Comparison of ENCODE assay signal across 1 cellular context in genomic region chr22:41620646-41621098, GRCh38.
TF ChIP-seq lines count a peak whose summit lies in the region.

Gene DESI1, minus strand, starts transcription at chr22:41621043. Its CDS starts 204 bp downstream, at chr22:41620839.

TF ChIP-seq in K562, 482 proteins besides CTCF, POLR2A, EP300 and RAD21 (continued from another document and continues in another):
- no peak for TF ChIP-seq CHAMP1 (IDR thresholded peaks at IDR 0.05)
- no peak for TF ChIP-seq HDAC2 (IDR thresholded peaks at IDR 0.05)
- TF ChIP-seq KDM5B (IDR thresholded peaks at IDR 0.05; ENCODE audit: insufficient replicate concordance, low read depth, low read length) = peak; percentile 59
- no peak for TF ChIP-seq MXI1 (IDR thresholded peaks at IDR 0.05; ENCODE audit: low read depth, low read length)
- no peak for TF ChIP-seq NFATC3 (IDR thresholded peaks at IDR 0.05)
- TF ChIP-seq HNRNPL (IDR thresholded peaks at IDR 0.05; ENCODE audit: low read depth, low read length) = 0 out of 2 replicates have a peak, but pooled peaks have one; percentile 22
- no peak for TF ChIP-seq ZNF551 (CRISPR knock-in tag; IDR thresholded peaks at IDR 0.05)
- no peak for TF ChIP-seq BRCA1 (IDR thresholded peaks at IDR 0.05)
- TF ChIP-seq BRCA1 (CRISPR knock-in tag; IDR thresholded peaks at IDR 0.05) = no peak
- TF ChIP-seq ARID2 (IDR thresholded peaks at IDR 0.05) = no peak
- TF ChIP-seq BDP1 (IDR thresholded peaks at IDR 0.05; ENCODE audit: insufficient read depth, insufficient read length) = no peak
- no peak for TF ChIP-seq ZNF354B (CRISPR knock-in tag; IDR thresholded peaks at IDR 0.05)
- peak; percentile 41 to 61; a peak in 3 of 4 replicates for TF ChIP-seq MAZ (CRISPR knock-in tag; conservative IDR thresholded peaks at IDR 0.05 in 1 of 2, IDR thresholded peaks at IDR 0.05 in 1 of 2)
- TF ChIP-seq HNRNPLL (IDR thresholded peaks at IDR 0.05; ENCODE audit: low read depth, low read length, poor library complexity, severe bottlenecking) = no peak
- TF ChIP-seq POLR2AphosphoS5 (IDR thresholded peaks at IDR 0.05; ENCODE audit: control insufficient read depth, insufficient read depth, low read depth, low read length) = peak; percentile 67
- TF ChIP-seq OTX1 (CRISPR knock-in tag; IDR thresholded peaks at IDR 0.05) = no peak
- TF ChIP-seq KAT7 (CRISPR knock-in tag; IDR thresholded peaks at IDR 0.05; ENCODE audit: borderline replicate concordance) = no peak
- no peak for TF ChIP-seq TARDBP (IDR thresholded peaks at IDR 0.05)
- TF ChIP-seq ETS1 (conservative IDR thresholded peaks at IDR 0.05; ENCODE audit: control insufficient read depth, low read depth, low read length) = no peak; the same call in 1 of the 2 replicates
- no peak for TF ChIP-seq YBX1 (IDR thresholded peaks at IDR 0.05)
- TF ChIP-seq PHF8 (IDR thresholded peaks at IDR 0.05; ENCODE audit: borderline replicate concordance, low read length) = peak; percentile 59; the same call in 1 of the 2 replicates
- no peak for TF ChIP-seq JUN (IDR thresholded peaks at IDR 0.05; ENCODE audit: borderline replicate concordance, low read depth, low read length)
- TF ChIP-seq JUN (CRISPR knock-in tag; IDR thresholded peaks at IDR 0.05; ENCODE audit: borderline replicate concordance) = 0 out of 2 replicates have a peak, but pooled peaks have one; percentile 77
- no peak for TF ChIP-seq C11orf30 (IDR thresholded peaks at IDR 0.05; ENCODE audit: low read depth)
- TF ChIP-seq ZNF592 (IDR thresholded peaks at IDR 0.05) = no peak
- TF ChIP-seq TSHZ1 (CRISPR knock-in tag; IDR thresholded peaks at IDR 0.05) = no peak
- TF ChIP-seq CBX1 (IDR thresholded peaks at IDR 0.05; ENCODE audit: low read depth) = peak; percentile 22; the same call in 1 of the 2 replicates
- no peak for TF ChIP-seq USF2 (CRISPR knock-in tag; IDR thresholded peaks at IDR 0.05)
- TF ChIP-seq HCFC1 (IDR thresholded peaks at IDR 0.05; ENCODE audit: low read depth, low read length) = no peak
- TF ChIP-seq TFAM (CRISPR knock-in tag; conservative IDR thresholded peaks at IDR 0.05) = no peak
- TF ChIP-seq CXXC5 (CRISPR knock-in tag; IDR thresholded peaks at IDR 0.05) = no peak
- TF ChIP-seq PRPF4 (IDR thresholded peaks at IDR 0.05; ENCODE audit: insufficient read depth, low read depth, low read length, poor library complexity, severe bottlenecking) = peak; percentile 39
- TF ChIP-seq ZNF766 (CRISPR knock-in tag; conservative IDR thresholded peaks at IDR 0.05) = no peak
- no peak for TF ChIP-seq ZNF121 (CRISPR knock-in tag; conservative IDR thresholded peaks at IDR 0.05)
- no peak for TF ChIP-seq RUNX1 (IDR thresholded peaks at IDR 0.05; ENCODE audit: low read depth)
- no peak; the same call in 1 of the 2 replicates for TF ChIP-seq MAX (CRISPR knock-in tag; IDR thresholded peaks at IDR 0.05)
- TF ChIP-seq BCOR (IDR thresholded peaks at IDR 0.05) = no peak
- TF ChIP-seq ARHGAP35 (IDR thresholded peaks at IDR 0.05; ENCODE audit: partially characterized antibody) = no peak
- no peak for TF ChIP-seq SMARCE1 (IDR thresholded peaks at IDR 0.05)
- no peak for TF ChIP-seq ZNF184 (CRISPR knock-in tag; IDR thresholded peaks at IDR 0.05)
- TF ChIP-seq E2F6 (IDR thresholded peaks at IDR 0.05; ENCODE audit: borderline replicate concordance in 1 of 2, extremely low read depth in 1 of 2, insufficient read depth in 1 of 2, insufficient read length in 1 of 2, low read depth in 1 of 2, low read length in 1 of 2, poor library complexity in 1 of 2, severe bottlenecking in 1 of 2) = peak in 1 of 2 experiments; percentile 31
- no peak; a peak in 1 of 4 replicates for TF ChIP-seq SRF (CRISPR knock-in tag; IDR thresholded peaks at IDR 0.05)
- no peak for TF ChIP-seq USF1 (CRISPR knock-in tag; IDR thresholded peaks at IDR 0.05)
- no peak for TF ChIP-seq ZNF507 (tag; conservative IDR thresholded peaks at IDR 0.05)
- no peak for TF ChIP-seq PYGO2 (tag; IDR thresholded peaks at IDR 0.05)
- TF ChIP-seq ETS2 (tag; IDR thresholded peaks at IDR 0.05; ENCODE audit: borderline replicate concordance, poor library complexity, severe bottlenecking) = no peak
- TF ChIP-seq MYBL2 (IDR thresholded peaks at IDR 0.05; ENCODE audit: low read depth) = no peak
- TF ChIP-seq MYBL2 (CRISPR knock-in tag; IDR thresholded peaks at IDR 0.05; ENCODE audit: borderline replicate concordance) = no peak
- TF ChIP-seq BCLAF1 (IDR thresholded peaks at IDR 0.05; ENCODE audit: borderline replicate concordance in 1 of 2, control insufficient read depth in 1 of 2, low read depth in 2 of 2, low read length in 1 of 2) = no peak
- no peak for TF ChIP-seq KDM1A (IDR thresholded peaks at IDR 0.05)
- no peak for TF ChIP-seq SMAD3 (CRISPR knock-in tag; conservative IDR thresholded peaks at IDR 0.05)
- no peak for TF ChIP-seq ZNF3 (CRISPR knock-in tag; IDR thresholded peaks at IDR 0.05)
- no peak for TF ChIP-seq CEBPG (CRISPR knock-in tag; IDR thresholded peaks at IDR 0.05)
- TF ChIP-seq CEBPG (tag; conservative IDR thresholded peaks at IDR 0.05 in 1 of 2, IDR thresholded peaks at IDR 0.05 in 1 of 2) = no peak
